In genomic region chr6:158801655-158802294, GRCh38 we compare ENCODE assay signal across 10 cellular contexts. TPM values are rescaled to one million over a fixed set of nuclear protein-coding genes. Genes with fewer than 3 reads are reported as not detected.
DNase-seq lines count a peak whose midpoint lies in the region; ATAC-seq and TF ChIP-seq lines count a peak whose summit lies in the region.
"Had no signal": no experiment of that assay in that cellular context is flagged by ENCODE, and none has a peak within 500 bp of the region (broad histone marks: within the 10 kb centered on the region; RNA-seq: fewer than 3 reads in every experiment).

No MANE protein-coding gene starts in this region.

- no peaks in the 10 kb centered on the region for H3K27me3 ChIP-seq in CD4-positive, CD25-positive, alpha-beta regulatory T cell (ENCODE audit: control insufficient read depth, insufficient read depth, low read length)
- H3K27me3 ChIP-seq in neural progenitor cell, result no peaks in the 10 kb centered on the region
- no peaks in the 10 kb centered on the region for H3K27me3 ChIP-seq in osteoblast (ENCODE audit: insufficient read depth, low read length)

- DNase-seq in CD4-positive, CD25-positive, alpha-beta regulatory T cell, result no peak
- DNase-seq in LoVo (ENCODE audit: low spot score) (peak; percentile 30), endothelial cell (ENCODE audit: low spot score) (no peak), neural progenitor cell (ENCODE audit: low spot score) (peak; percentile 8), DMS114 treated with DMSO at 0.1 percent for 48 hours (lab: John Stamatoyannopoulos, UW; ENCODE audit: unreplicated experiment) (no peak), osteoblast (ENCODE audit: insufficient read length, low spot score, missing footprints) (no peak), NAMALWA (ENCODE audit: low spot score) (no peak)
- DNase-seq: amygdala, SK-N-SH had no signal

- H2AFZ ChIP-seq in neural progenitor cell (replicated peaks) (no peak overlapping the region), osteoblast (ENCODE audit: low read length) (no peak overlapping the region)

- H3K9me3 Mint-ChIP-seq in CD4-positive, CD25-positive, alpha-beta regulatory T cell, result peaks cover 0 to 1% (median 0%) of the 10 kb centered on the region in 7 donors
- H3K9me3 Mint-ChIP-seq in endothelial cell (ENCODE audit: unreplicated experiment), result no peaks in the 10 kb centered on the region
- no peaks in the 10 kb centered on the region for H3K9me3 Mint-ChIP-seq in neural progenitor cell

- no peak overlapping the region for H3K9ac ChIP-seq in neural progenitor cell
- H3K9ac ChIP-seq: SK-N-SH had no signal

- no peaks in the 10 kb centered on the region for H3K27me3 Mint-ChIP-seq in CD4-positive, CD25-positive, alpha-beta regulatory T cell
- peaks cover 4% of the 10 kb centered on the region for H3K27me3 Mint-ChIP-seq in endothelial cell (ENCODE audit: unreplicated experiment)
- H3K27me3 Mint-ChIP-seq in neural progenitor cell (ENCODE audit: insufficient read depth, low read depth), result peaks cover 4% of the 10 kb centered on the region

- no peak for TF ChIP-seq CTCF in endothelial cell (IDR thresholded peaks at IDR 0.05; ENCODE audit: unreplicated experiment)
- TF ChIP-seq CTCF in neural progenitor cell (IDR thresholded peaks at IDR 0.05), result no peak
- no peak for TF ChIP-seq CTCF in osteoblast (IDR thresholded peaks at IDR 0.05; ENCODE audit: extremely low read depth, low read depth, low read length)

- peaks cover 96% of the 10 kb centered on the region for H3K79me2 ChIP-seq in neural progenitor cell (ENCODE audit: low read depth)
- peaks cover 88% of the 10 kb centered on the region for H3K79me2 ChIP-seq in osteoblast (ENCODE audit: insufficient read depth, low read length)

- ATAC-seq in CD4-positive, CD25-positive, alpha-beta regulatory T cell (ENCODE audit: low read depth in 2 of 2), result no peak
- no peak for ATAC-seq in GM18519 (IDR thresholded peaks at IDR 0.05; ENCODE audit: low FRiP score, unreplicated experiment)

- H3K4me2 ChIP-seq in neural progenitor cell, result no peak overlapping the region
- no peak overlapping the region for H3K4me2 ChIP-seq in osteoblast (ENCODE audit: insufficient read depth, low read length)
- H3K4me2 ChIP-seq: SK-N-SH had no signal

- H3K4me3 ChIP-seq in CD4-positive, CD25-positive, alpha-beta regulatory T cell (ENCODE audit: low read depth, low read length), result peak overlapping the region; percentile 45
- H3K4me3 ChIP-seq in neural progenitor cell (no peak overlapping the region), osteoblast (ENCODE audit: insufficient read depth, low read length) (no peak overlapping the region)

- H3K4me3 Mint-ChIP-seq in CD4-positive, CD25-positive, alpha-beta regulatory T cell, result peak overlapping the region; percentile 30 to 62 (median 44)
- H3K4me3 Mint-ChIP-seq in endothelial cell (ENCODE audit: unreplicated experiment) (no peak overlapping the region), neural progenitor cell (no peak overlapping the region)

- H3F3A ChIP-seq in neural progenitor cell (ENCODE audit: low read depth), result no peaks in the 10 kb centered on the region

- H3K9me3 ChIP-seq in CD4-positive, CD25-positive, alpha-beta regulatory T cell (ENCODE audit: control insufficient read depth in 2 of 2, low read length in 2 of 2), result no peaks in the 10 kb centered on the region
- H3K9me3 ChIP-seq in neural progenitor cell (ENCODE audit: low read depth) (no peaks in the 10 kb centered on the region), osteoblast (ENCODE audit: low read depth, low read length) (no peaks in the 10 kb centered on the region)
- H3K9me3 ChIP-seq: SK-N-SH had no signal

- H3K36me3 Mint-ChIP-seq in CD4-positive, CD25-positive, alpha-beta regulatory T cell, result peaks cover 29% of the 10 kb centered on the region
- H3K36me3 Mint-ChIP-seq in endothelial cell (ENCODE audit: low read depth, unreplicated experiment) (peaks cover 9% of the 10 kb centered on the region), neural progenitor cell (peaks cover 14% of the 10 kb centered on the region)

- peaks cover 92% of the 10 kb centered on the region for H3K4me1 ChIP-seq in CD4-positive, CD25-positive, alpha-beta regulatory T cell (ENCODE audit: control insufficient read depth, insufficient read depth, low read length, poor library complexity, severe bottlenecking)
- H3K4me1 ChIP-seq in neural progenitor cell (no peaks in the 10 kb centered on the region), osteoblast (ENCODE audit: insufficient read depth, low read length) (peaks cover 45% of the 10 kb centered on the region)

- H4K20me1 ChIP-seq in neural progenitor cell (ENCODE audit: low read depth) (peaks cover 78% of the 10 kb centered on the region), osteoblast (ENCODE audit: insufficient read depth, low read length) (peaks cover 3% of the 10 kb centered on the region)

- peak overlapping the region in 2 of 3 donors; percentile 80 for H3K27ac Mint-ChIP-seq in CD4-positive, CD25-positive, alpha-beta regulatory T cell
- peak overlapping the region; percentile 59 for H3K27ac Mint-ChIP-seq in endothelial cell (ENCODE audit: unreplicated experiment)
- no peak overlapping the region for H3K27ac Mint-ChIP-seq in neural progenitor cell

- peaks cover 35% of the 10 kb centered on the region for H3K36me3 ChIP-seq in CD4-positive, CD25-positive, alpha-beta regulatory T cell (ENCODE audit: control insufficient read depth, insufficient read depth, low read length)
- no peaks in the 10 kb centered on the region for H3K36me3 ChIP-seq in neural progenitor cell
- H3K36me3 ChIP-seq in osteoblast (ENCODE audit: insufficient read depth, low read length), result no peaks in the 10 kb centered on the region

- peak overlapping the region; percentile 7 for H3K27ac ChIP-seq in CD4-positive, CD25-positive, alpha-beta regulatory T cell (ENCODE audit: insufficient read depth, low read length, poor library complexity, severe bottlenecking)
- H3K27ac ChIP-seq in neural progenitor cell (no peak overlapping the region), osteoblast (ENCODE audit: low read depth, low read length) (no peak overlapping the region)

- peaks cover 45 to 94% (median 83%) of the 10 kb centered on the region in 4 donors for H3K4me1 Mint-ChIP-seq in CD4-positive, CD25-positive, alpha-beta regulatory T cell
- H3K4me1 Mint-ChIP-seq in endothelial cell (ENCODE audit: unreplicated experiment), result peaks cover 72% of the 10 kb centered on the region
- H3K4me1 Mint-ChIP-seq in neural progenitor cell, result peaks cover 52% of the 10 kb centered on the region

RNA-seq across cellular contexts. Expression of gene EZR, which starts 17.4 kb away (rescaled TPM):
- total RNA-seq in CD4-positive, CD25-positive, alpha-beta regulatory T cell, result 559 TPM
- 100 to 1,000 TPM; 310 to 497 (median 365) TPM for polyA plus RNA-seq in CD4-positive, CD25-positive, alpha-beta regulatory T cell
- total RNA-seq in endothelial cell (ENCODE audit: unreplicated experiment), result 125 TPM
- total RNA-seq in neural progenitor cell (ENCODE audit: low replicate concordance), result 52.0 and 61.4 TPM in 2 replicates
- 69.8 and 89.4 TPM in 2 replicates for total RNA-seq in osteoblast

Comparison
In these comparisons a context has a peak if more than half of its experiments do, and no peak if none do; other contexts are left out.
1. DNase-seq: peak in LoVo (single experiment) and neural progenitor cell (single experiment); none in CD4-positive, CD25-positive, alpha-beta regulatory T cell (0 of 3), endothelial cell (single experiment), DMS114 treated with DMSO at 0.1 percent for 48 hours (single experiment), osteoblast (single experiment) and NAMALWA (single experiment).
2. H3K4me3 Mint-ChIP-seq: peak in CD4-positive, CD25-positive, alpha-beta regulatory T cell (4 of 4); none in endothelial cell (single experiment) and neural progenitor cell (single experiment).